In genomic region chr2:74834806-74835755, GRCh38 we compare ENCODE assay signal across 8 cellular contexts. TPM values are rescaled to one million over a fixed set of nuclear protein-coding genes. Genes with fewer than 3 reads are reported as not detected.
A peak's percentile ranks its signal among the peaks of the same experiment; 100 is the strongest.
DNase-seq lines count a peak whose midpoint lies in the region; ATAC-seq and TF ChIP-seq lines count a peak whose summit lies in the region.

No MANE protein-coding gene starts in this region.

- DNase-seq in NCI-H1417 (lab: John Stamatoyannopoulos, UW) (peak; percentile 17 to 74 (median 71)), NCI-H1417 treated with DMSO at 0.1 percent for 48 hours (lab: John Stamatoyannopoulos, UW) (no peak), NCI-H146 treated with DMSO at 0.1 percent for 48 hours (lab: John Stamatoyannopoulos, UW; ENCODE audit: unreplicated experiment) (peak; percentile 78), WTC11 (ENCODE audit: low spot score) (peak; percentile 95), choroid plexus epithelial cell (ENCODE audit: low read depth) (no peak), lower lobe of right lung (peak; percentile 78)
- DNase-seq in stimulated activated CD8-positive, alpha-beta memory T cell treated with anti-CD3 and anti-CD28 coated beads, Interleukin-15, amount 100 ng/mL, for 48 hours (ENCODE audit: low read depth in 2 of 2) = peak; percentile 58 to 66

- H3K27me3 ChIP-seq in lower lobe of right lung (ENCODE audit: low read depth) = no peaks in the 10 kb centered on the region

- H3K27ac Mint-ChIP-seq in WTC11 = peak overlapping the region; percentile 100

- peaks cover 4% of the 10 kb centered on the region; the same call in 1 of the 2 replicates for H3K9me3 Mint-ChIP-seq in WTC11

- intact Hi-C loops in lower lobe of right lung (cut with DNase I) = no loop called here

- H3K4me1 ChIP-seq in lower lobe of right lung = peaks cover 34% of the 10 kb centered on the region

- peak overlapping the region; percentile 86 for H3K4me3 Mint-ChIP-seq in WTC11

- no peaks in the 10 kb centered on the region for H3K36me3 ChIP-seq in lower lobe of right lung

- peaks cover 55% of the 10 kb centered on the region for H3K4me1 Mint-ChIP-seq in WTC11

- CTCF ChIA-PET in WTC11 (lab: Charles Lee) = interaction anchor here (0.6 to 4.4 kb wide), 15 partner anchors 9 to 1288 kb away, joined by 3 to 60 read pairs (median 5); no protein-coding TSS in a partner anchor

- ATAC-seq in HG02678 (IDR thresholded peaks at IDR 0.05; ENCODE audit: unreplicated experiment) (peak; percentile 49), WTC11 (peak; percentile 69), lower lobe of right lung (peak; percentile 61 to 67)

- TF ChIP-seq CTCF in WTC11 (IDR thresholded peaks at IDR 0.05) (no peak), choroid plexus epithelial cell (conservative IDR thresholded peaks at IDR 0.05; ENCODE audit: low read depth, low read length) (no peak), lower lobe of right lung (IDR thresholded peaks at IDR 0.05) (no peak)

- H3K36me3 Mint-ChIP-seq in WTC11 = peaks cover 6% of the 10 kb centered on the region; the same call in 1 of the 2 replicates

- POLR2A ChIA-PET in WTC11 (lab: Charles Lee) = interaction anchor here (0.7 to 2.2 kb wide), 8 partner anchors 10 to 188 kb away, joined by 3 to 13 read pairs (median 6); no protein-coding TSS in a partner anchor

- H3K27me3 Mint-ChIP-seq in WTC11 (ENCODE audit: low read depth) = no peaks in the 10 kb centered on the region

- H3K27ac ChIP-seq in lower lobe of right lung = peak overlapping the region; percentile 87

- H3K4me3 ChIP-seq in choroid plexus epithelial cell (ENCODE audit: low read depth, low read length) (peak overlapping the region; percentile 67), lower lobe of right lung (peak overlapping the region; percentile 83)

- H3K9me3 ChIP-seq in lower lobe of right lung = no peaks in the 10 kb centered on the region

TF ChIP-seq in WTC11, 78 proteins besides CTCF, POLR2A, EP300 and RAD21 (continues in another document):
- TF ChIP-seq GTF2I (CRISPR knock-in tag; conservative IDR thresholded peaks at IDR 0.05) (no peak), STAT6 (CRISPR knock-in tag; conservative IDR thresholded peaks at IDR 0.05; ENCODE audit: low read depth) (no peak), SP1 (CRISPR knock-in tag; conservative IDR thresholded peaks at IDR 0.05) (peak; percentile 36; the same call in 1 of the 2 replicates), TP53 (CRISPR knock-in tag; IDR thresholded peaks at IDR 0.05) (peak; percentile 72), HMGA2 (CRISPR knock-in tag; IDR thresholded peaks at IDR 0.05) (no peak), ZNF317 (CRISPR knock-in tag; IDR thresholded peaks at IDR 0.05; ENCODE audit: borderline replicate concordance, low read depth) (no peak), NFE2L1 (CRISPR knock-in tag; IDR thresholded peaks at IDR 0.05) (0 out of 2 replicates have a peak, but pooled peaks have one; percentile 41), ZNF219 (CRISPR knock-in tag; IDR thresholded peaks at IDR 0.05; ENCODE audit: borderline replicate concordance) (peak; percentile 79; the same call in 1 of the 2 replicates), SMAD4 (CRISPR knock-in tag; IDR thresholded peaks at IDR 0.05) (peak; percentile 27; the same call in 1 of the 2 replicates), NR2C2 (CRISPR knock-in tag; IDR thresholded peaks at IDR 0.05) (no peak), ATF1 (CRISPR knock-in tag; IDR thresholded peaks at IDR 0.05) (no peak), ZNF671 (CRISPR knock-in tag; IDR thresholded peaks at IDR 0.05) (no peak), ZBTB21 (CRISPR knock-in tag; IDR thresholded peaks at IDR 0.05; ENCODE audit: borderline replicate concordance) (no peak), NFATC4 (CRISPR knock-in tag; IDR thresholded peaks at IDR 0.05) (peak; percentile 30; the same call in 1 of the 2 replicates), CREB1 (CRISPR knock-in tag; IDR thresholded peaks at IDR 0.05) (no peak), USF2 (CRISPR knock-in tag; IDR thresholded peaks at IDR 0.05) (peak; percentile 65), NFYB (CRISPR knock-in tag; conservative IDR thresholded peaks at IDR 0.05; ENCODE audit: low read depth) (no peak; the same call in 1 of the 2 replicates), CREM (CRISPR knock-in tag; IDR thresholded peaks at IDR 0.05) (peak; percentile 58; the same call in 1 of the 2 replicates), RELA (CRISPR knock-in tag; IDR thresholded peaks at IDR 0.05; ENCODE audit: borderline replicate concordance) (peak; percentile 74; the same call in 1 of the 2 replicates), RORB (CRISPR knock-in tag; IDR thresholded peaks at IDR 0.05) (no peak), JUN (CRISPR knock-in tag; IDR thresholded peaks at IDR 0.05) (peak; percentile 86), ZBTB43 (CRISPR knock-in tag; IDR thresholded peaks at IDR 0.05) (peak; percentile 82; the same call in 1 of the 2 replicates), KAT7 (CRISPR knock-in tag; IDR thresholded peaks at IDR 0.05; ENCODE audit: borderline replicate concordance) (peak; percentile 88; the same call in 1 of the 2 replicates), IRF2 (CRISPR knock-in tag; IDR thresholded peaks at IDR 0.05; ENCODE audit: borderline replicate concordance, low read depth) (0 out of 2 replicates have a peak, but pooled peaks have one; percentile 45), E2F5 (CRISPR knock-in tag; IDR thresholded peaks at IDR 0.05) (0 out of 2 replicates have a peak, but pooled peaks have one; percentile 56), EMX1 (CRISPR knock-in tag; IDR thresholded peaks at IDR 0.05) (peak; percentile 67; the same call in 1 of the 2 replicates)
- TF ChIP-seq, protein P1, sequence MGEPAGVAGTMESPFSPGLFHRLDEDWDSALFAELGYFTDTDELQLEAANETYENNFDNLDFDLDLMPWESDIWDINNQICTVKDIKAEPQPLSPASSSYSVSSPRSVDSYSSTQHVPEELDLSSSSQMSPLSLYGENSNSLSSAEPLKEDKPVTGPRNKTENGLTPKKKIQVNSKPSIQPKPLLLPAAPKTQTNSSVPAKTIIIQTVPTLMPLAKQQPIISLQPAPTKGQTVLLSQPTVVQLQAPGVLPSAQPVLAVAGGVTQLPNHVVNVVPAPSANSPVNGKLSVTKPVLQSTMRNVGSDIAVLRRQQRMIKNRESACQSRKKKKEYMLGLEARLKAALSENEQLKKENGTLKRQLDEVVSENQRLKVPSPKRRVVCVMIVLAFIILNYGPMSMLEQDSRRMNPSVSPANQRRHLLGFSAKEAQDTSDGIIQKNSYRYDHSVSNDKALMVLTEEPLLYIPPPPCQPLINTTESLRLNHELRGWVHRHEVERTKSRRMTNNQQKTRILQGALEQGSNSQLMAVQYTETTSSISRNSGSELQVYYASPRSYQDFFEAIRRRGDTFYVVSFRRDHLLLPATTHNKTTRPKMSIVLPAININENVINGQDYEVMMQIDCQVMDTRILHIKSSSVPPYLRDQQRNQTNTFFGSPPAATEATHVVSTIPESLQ (CRISPR knock-in tag; IDR thresholded peaks at IDR 0.05) = no peak
- TF ChIP-seq, protein P2, sequence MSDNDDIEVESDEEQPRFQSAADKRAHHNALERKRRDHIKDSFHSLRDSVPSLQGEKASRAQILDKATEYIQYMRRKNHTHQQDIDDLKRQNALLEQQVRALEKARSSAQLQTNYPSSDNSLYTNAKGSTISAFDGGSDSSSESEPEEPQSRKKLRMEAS (CRISPR knock-in tag; IDR thresholded peaks at IDR 0.05) = peak; percentile 93

RNA-seq across cellular contexts. Expression of gene HK2, which starts 1.2 kb away (rescaled TPM):
- 61.6 to 74.5 TPM (median 73.9 TPM) in 3 replicates for total RNA-seq in WTC11 (2021)
- total RNA-seq in lower lobe of right lung = 86.7 TPM

Comparison
In these comparisons a context has a peak if more than half of its experiments do, and no peak if none do; other contexts are left out.
1. DNase-seq: peak in NCI-H1417 (3 of 3), NCI-H146 treated with DMSO at 0.1 percent for 48 hours (single experiment), WTC11 (single experiment), lower lobe of right lung (single experiment) and stimulated activated CD8-positive, alpha-beta memory T cell treated with anti-CD3 and anti-CD28 coated beads, Interleukin-15, amount 100 ng/mL, for 48 hours (2 of 2); none in NCI-H1417 treated with DMSO at 0.1 percent for 48 hours (single experiment) and choroid plexus epithelial cell (single experiment).
2. Peak in every context shown above with its lines, with median percentiles within 50 percentile points of each other: ATAC-seq.